19 cellular contexts compared by ENCODE assay signal in genomic region chr10:132054564-132054963, GRCh38. TPM values are rescaled to one million over a fixed set of nuclear protein-coding genes. Genes with fewer than 3 reads are reported as not detected.
DNase-seq lines count a peak whose midpoint lies in the region; ATAC-seq and TF ChIP-seq lines count a peak whose summit lies in the region.
"Had no signal": no experiment of that assay in that cellular context is flagged by ENCODE, and none has a peak within 500 bp of the region (broad histone marks: within the 10 kb centered on the region; RNA-seq: fewer than 3 reads in every experiment).

No MANE protein-coding gene starts in this region.

- intact Hi-C loops in transverse colon (cut with DNase I; ENCODE audit: low total_unique reads): no loop called here

- H3K27me3 ChIP-seq in GM23338 (ENCODE audit: insufficient read depth): no peaks in the 10 kb centered on the region
- H3K27me3 ChIP-seq in neural progenitor cell: no peaks in the 10 kb centered on the region
- no peaks in the 10 kb centered on the region for H3K27me3 ChIP-seq in transverse colon
- H3K27me3 ChIP-seq: MG63 had no signal

- no peaks in the 10 kb centered on the region for H3K79me2 ChIP-seq in GM23338 (replicated peaks; ENCODE audit: insufficient read depth)
- no peaks in the 10 kb centered on the region for H3K79me2 ChIP-seq in neural progenitor cell (ENCODE audit: low read depth)

- H3K4me3 Mint-ChIP-seq in GM23338: no peak overlapping the region
- no peak overlapping the region for H3K4me3 Mint-ChIP-seq in neural progenitor cell
- H3K4me3 Mint-ChIP-seq: activated naive CD8-positive, alpha-beta T cell; brain; mesothelial cell of epicardium had no signal

- no peaks in the 10 kb centered on the region for H3K4me1 ChIP-seq in GM23338 (ENCODE audit: insufficient read depth)
- no peaks in the 10 kb centered on the region for H3K4me1 ChIP-seq in neural progenitor cell
- no peaks in the 10 kb centered on the region for H3K4me1 ChIP-seq in transverse colon

- DNase-seq in GM23338 (ENCODE audit: low spot score) (peak; percentile 75), OCI-M1 (lab: John Stamatoyannopoulos, UW) (peak; percentile 15), ecto neural progenitor cell (ENCODE audit: low spot score) (peak; percentile 68), neural progenitor cell (ENCODE audit: low spot score) (peak; percentile 79), transverse colon (no peak)
- DNase-seq in stimulated activated CD4-positive, alpha-beta T cell treated with anti-CD3 and anti-CD28 coated beads, Interleukin-2, amount 100 ng/mL, for 48 hours: no peak
- DNase-seq: activated CD4-positive, alpha-beta T cell treated with anti-CD3 and anti-CD28 coated beads for 1 hour; cortex of kidney; GOT3; hypothalamus; MG63; NCI-H1694 treated with DMSO at 0.1 percent for 48 hours; T1000 had no signal

- TF ChIP-seq POLR2A in transverse colon (IDR thresholded peaks at IDR 0.05): no peak

- H3K36me3 ChIP-seq in GM23338 (ENCODE audit: insufficient read depth) (0 out of 2 replicates have a peak, but pooled peaks cover 8% of the 10 kb centered on the region), neural progenitor cell (no peaks in the 10 kb centered on the region), transverse colon (no peaks in the 10 kb centered on the region)
- H3K36me3 ChIP-seq: MG63 had no signal

- ATAC-seq in GM23338 (peak; percentile 93), GM21360 (IDR thresholded peaks at IDR 0.05; ENCODE audit: unreplicated experiment) (no peak)

- H3K9me3 ChIP-seq in neural progenitor cell (ENCODE audit: low read depth): peaks cover 10% of the 10 kb centered on the region
- H3K9me3 ChIP-seq in transverse colon: peaks cover 18 to 24% of the 10 kb centered on the region in 2 donors

- no peaks in the 10 kb centered on the region for H3F3A ChIP-seq in GM23338 (replicated peaks; ENCODE audit: low read depth)
- H3F3A ChIP-seq in neural progenitor cell (ENCODE audit: low read depth): no peaks in the 10 kb centered on the region

- TF ChIP-seq CTCF in GM23338 (conservative IDR thresholded peaks at IDR 0.05; ENCODE audit: low read depth in 2 of 2) (no peak), neural progenitor cell (IDR thresholded peaks at IDR 0.05) (no peak), transverse colon (IDR thresholded peaks at IDR 0.05) (no peak)

- H3K9ac ChIP-seq in neural progenitor cell: no peak overlapping the region

- no peak overlapping the region for H3K4me3 ChIP-seq in GM23338
- H3K4me3 ChIP-seq in neural progenitor cell: no peak overlapping the region
- no peak overlapping the region for H3K4me3 ChIP-seq in transverse colon
- H3K4me3 ChIP-seq: MG63, PC-9, SK-N-MC had no signal

- WGBS in transverse colon (ENCODE audit: low coverage in 1 of 2), 2 donors: 60% methylated on average over 9 of the region's 9 CpGs; no CpG with 5 or more reads in 1 of the 2 donors

- H3K36me3 Mint-ChIP-seq in GM23338 (ENCODE audit: low read depth) (peaks cover 7% of the 10 kb centered on the region; the same call in 1 of the 3 replicates), neural progenitor cell (no peaks in the 10 kb centered on the region)

- H3K27me3 Mint-ChIP-seq in GM23338 (ENCODE audit: insufficient read depth, low read depth, poor library complexity) (peaks cover 6% of the 10 kb centered on the region), neural progenitor cell (ENCODE audit: insufficient read depth, low read depth) (peaks cover 8% of the 10 kb centered on the region)
- H3K27me3 Mint-ChIP-seq: brain had no signal

- H3K4me2 ChIP-seq in GM23338 (no peak overlapping the region), neural progenitor cell (no peak overlapping the region)
- H3K4me2 ChIP-seq: PC-9 had no signal

- H3K27ac Mint-ChIP-seq in GM23338 (no peak overlapping the region), neural progenitor cell (peak overlapping the region; percentile 29)
- H3K27ac Mint-ChIP-seq: activated naive CD8-positive, alpha-beta T cell; brain; mesothelial cell of epicardium had no signal

- H3K9me2 ChIP-seq in GM23338 (ENCODE audit: insufficient read depth): no peaks in the 10 kb centered on the region

- no peak for TF ChIP-seq EP300 in transverse colon (IDR thresholded peaks at IDR 0.05; ENCODE audit: low read depth)

- H2AFZ ChIP-seq in GM23338 (no peak overlapping the region), neural progenitor cell (replicated peaks) (no peak overlapping the region)
- H2AFZ ChIP-seq: PC-9 had no signal

- in situ Hi-C loops in transverse colon (cut with MboI; ENCODE audit: low pct_ligation_motif_present in 1 of 4, low pct_unique_long_range_greater_than_20kb in 1 of 4, low sequenced_read_pairs in 3 of 4): no loop called here

- H4K20me1 ChIP-seq in GM23338 (replicated peaks; ENCODE audit: insufficient read depth) (no peaks in the 10 kb centered on the region), neural progenitor cell (ENCODE audit: low read depth) (peaks cover 6% of the 10 kb centered on the region)

- peaks cover 26% of the 10 kb centered on the region for H3K9me3 Mint-ChIP-seq in GM23338
- H3K9me3 Mint-ChIP-seq in neural progenitor cell: peaks cover 21% of the 10 kb centered on the region

- H3K4me1 Mint-ChIP-seq in GM23338 (no peaks in the 10 kb centered on the region; the same call in 2 of the 3 replicates), neural progenitor cell (no peaks in the 10 kb centered on the region)
- H3K4me1 Mint-ChIP-seq: brain, mesothelial cell of epicardium had no signal

- H3K27ac ChIP-seq in GM23338 (ENCODE audit: low read depth) (no peak overlapping the region), neural progenitor cell (no peak overlapping the region), transverse colon (no peak overlapping the region)
- H3K27ac ChIP-seq: PC-9, SK-N-MC had no signal

TF ChIP-seq in GM23338, 12 proteins besides CTCF, POLR2A, EP300 and RAD21:
- no peak for TF ChIP-seq ZNF331 (CRISPR knock-in tag; IDR thresholded peaks at IDR 0.05; ENCODE audit: low read depth)
- TF ChIP-seq EZH2 (IDR thresholded peaks at IDR 0.05; ENCODE audit: low read depth, unreplicated experiment): no peak
- peak; percentile 89 for TF ChIP-seq REST (IDR thresholded peaks at IDR 0.05; ENCODE audit: unreplicated experiment)

RNA-seq across cellular contexts. Expression of gene JAKMIP3, which starts 11.2 kb away (rescaled TPM):
- 0.47 and 1.2 TPM in 2 replicates for total RNA-seq in GM23338 (2014; rRNA removed; shearing (Covaris generic))
- 0.70 and 0.87 TPM in 2 replicates for polyA plus RNA-seq in GM23338 (2016; fragmentation: Nextera tagmentation; extraction: Ambion mirVana)
- 0.31 and 0.37 TPM in 2 replicates for total RNA-seq in neural progenitor cell (ENCODE audit: low replicate concordance)
- 1 to 10 TPM in 1 of 4 donors, under 1 TPM in 3; 0.14 to 1.1 (median 0.28) TPM for total RNA-seq in transverse colon

Comparison
In these comparisons a context has a peak if more than half of its experiments do, and no peak if none do; other contexts are left out.
1. DNase-seq: peak in GM23338 (single experiment), OCI-M1 (single experiment), ecto neural progenitor cell (single experiment) and neural progenitor cell (single experiment); none in transverse colon (single experiment) and stimulated activated CD4-positive, alpha-beta T cell treated with anti-CD3 and anti-CD28 coated beads, Interleukin-2, amount 100 ng/mL, for 48 hours (0 of 2).